Comparison of ENCODE assay signal across 1 cellular context in genomic region chr2:207734264-207734635, GRCh38.
TF ChIP-seq lines count a peak whose summit lies in the region.

No MANE protein-coding gene starts in this region.

TF ChIP-seq in GM12878, 131 proteins besides CTCF, POLR2A, EP300 and RAD21 (continued from another document):
- TF ChIP-seq ZBTB40 (IDR thresholded peaks at IDR 0.05; ENCODE audit: borderline replicate concordance) (no peak), NKRF (conservative IDR thresholded peaks at IDR 0.05) (no peak), SREBF1 (IDR thresholded peaks at IDR 0.05; ENCODE audit: low read length) (no peak), HCFC1 (IDR thresholded peaks at IDR 0.05; ENCODE audit: low read length) (no peak), RELB (IDR thresholded peaks at IDR 0.05; ENCODE audit: low read depth) (no peak), SUPT20H (IDR thresholded peaks at IDR 0.05; ENCODE audit: borderline replicate concordance, control insufficient read depth, low read depth, low read length) (no peak), PAX8 (IDR thresholded peaks at IDR 0.05) (no peak), SMC3 (IDR thresholded peaks at IDR 0.05; ENCODE audit: borderline replicate concordance, low read length) (peak; percentile 46; the same call in 1 of the 2 replicates)
